10 cellular contexts compared by ENCODE assay signal in the genomic region with DNA sequence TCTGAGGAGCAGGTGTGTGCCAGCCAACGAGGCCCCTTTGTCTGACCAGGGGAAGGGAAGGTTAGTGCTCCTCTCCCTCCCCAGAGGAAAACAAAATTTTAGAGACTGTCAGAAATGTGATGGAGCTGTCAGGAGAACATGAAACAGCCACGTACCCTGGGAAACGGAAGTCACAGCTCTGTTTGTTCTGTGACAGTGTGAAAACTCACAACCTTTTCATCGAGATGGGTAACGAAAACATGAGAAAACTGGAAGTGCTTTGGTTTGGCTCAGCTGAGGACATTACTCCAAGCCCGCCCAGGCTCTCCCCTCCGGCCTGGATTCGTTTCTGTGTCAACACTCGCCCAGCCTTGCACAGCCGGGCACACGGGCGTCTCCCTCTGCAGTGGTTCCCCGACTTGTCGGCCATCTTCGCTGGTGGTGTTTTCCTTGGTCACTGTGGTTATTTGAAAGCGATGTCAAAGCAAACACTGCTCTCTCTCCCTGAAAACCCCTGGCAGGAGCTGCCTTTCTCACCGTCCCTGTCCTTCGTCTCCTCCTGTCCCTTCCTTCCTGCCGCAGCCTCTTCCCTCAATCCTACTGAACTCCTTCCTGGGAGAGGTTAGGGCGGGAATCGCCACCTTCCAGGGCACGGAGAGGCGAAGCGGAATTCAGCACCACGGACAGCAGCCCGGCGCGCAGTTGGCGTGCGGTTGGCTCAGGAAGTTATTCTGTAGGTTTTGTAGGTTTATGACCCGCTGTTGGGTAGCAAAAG. TPM values are rescaled to one million over a fixed set of nuclear protein-coding genes. Genes with fewer than 3 reads are reported as not detected.
DNase-seq lines count a peak whose midpoint lies in the region; ATAC-seq, FAIRE-seq and TF ChIP-seq lines count a peak whose summit lies in the region.
"Had no signal": no experiment of that assay in that cellular context is flagged by ENCODE, and none has a peak within 500 bp of the region (broad histone marks: within the 10 kb centered on the region; RNA-seq: fewer than 3 reads in every experiment).

No MANE protein-coding gene starts in this region.

- in situ Hi-C loops in Caki2 (cut with HindIII; ENCODE audit: low pct_unique_long_range_greater_than_20kb, low sequenced_read_pairs), result no loop called here
- in situ Hi-C loops in K562 (cut with MboI), result no loop called here
- in situ Hi-C loops in gastrocnemius medialis (cut with MboI; ENCODE audit: low sequenced_read_pairs in 4 of 4), result loop anchor here in 3 of 4 donors (10.0 to 25.0 kb wide), 4 partner anchors 489 to 817 kb away; partner anchors contain the start of genes ADSL (in 2 of the 3) and SGSM3 (in 1 of the 3)

- TF ChIP-seq EP300 in K562 (IDR thresholded peaks at IDR 0.05; ENCODE audit: low read length), result no peak

- H3K4me3 ChIP-seq in K562 (no peak overlapping the region), psoas muscle (no peak overlapping the region), PC-3 (ENCODE audit: low read length) (no peak overlapping the region), gastrocnemius medialis (no peak overlapping the region)
- H3K4me3 ChIP-seq: SK-N-MC had no signal

- no peak for TF ChIP-seq RAD21 in K562 (CRISPR knock-in tag; conservative IDR thresholded peaks at IDR 0.05 in 1 of 2, IDR thresholded peaks at IDR 0.05 in 1 of 2)

- H3K27me3 ChIP-seq in K562 (ENCODE audit: control insufficient read depth in 2 of 2, insufficient read depth in 2 of 2, low read length in 2 of 2) (peaks cover 0 to 27% of the 10 kb centered on the region in 2 experiments; a peak in 2 of 5 replicates), psoas muscle (ENCODE audit: insufficient read depth in 3 of 3, low read length in 2 of 3) (peaks cover 0 to 66% (median 18%) of the 10 kb centered on the region in 3 donors), PC-3 (ENCODE audit: low read length) (peaks cover 8% of the 10 kb centered on the region; the same call in 1 of the 2 replicates), gastrocnemius medialis (peaks cover 18 to 41% (median 37%) of the 10 kb centered on the region in 3 donors)

- H3K4me3 Mint-ChIP-seq in T-helper 17 cell, result peak overlapping the region; percentile 1

- no peaks in the 10 kb centered on the region for H3K9me2 ChIP-seq in PC-3 (replicated peaks; ENCODE audit: low read length)

- H4K20me1 ChIP-seq in K562 (replicated peaks; ENCODE audit: control insufficient read depth, insufficient read depth, low read length) (no peaks in the 10 kb centered on the region), PC-3 (ENCODE audit: low read length) (no peaks in the 10 kb centered on the region)

- H3K27ac ChIP-seq in K562 (ENCODE audit: extremely low read depth, low read depth, low read length) (no peak overlapping the region), psoas muscle (no peak overlapping the region), PC-3 (ENCODE audit: low read length) (no peak overlapping the region), gastrocnemius medialis (no peak overlapping the region)
- H3K27ac ChIP-seq: SK-N-MC had no signal

- H3K36me3 ChIP-seq in K562 (ENCODE audit: control insufficient read depth, insufficient read depth, low read length) (no peaks in the 10 kb centered on the region), psoas muscle (ENCODE audit: insufficient read depth in 1 of 2, low read depth in 1 of 2) (no peaks in the 10 kb centered on the region), PC-3 (ENCODE audit: low read depth, low read length) (no peaks in the 10 kb centered on the region), gastrocnemius medialis (no peaks in the 10 kb centered on the region)

- FAIRE-seq in K562 (lab: Jason Lieb, UNC), result peak; percentile 68
- FAIRE-seq: keratinocyte had no signal

- no peak overlapping the region for H3K4me2 ChIP-seq in K562 (ENCODE audit: insufficient read depth, low read length)
- H3K4me2 ChIP-seq in PC-3 (ENCODE audit: low read length), result no peak overlapping the region

- TF ChIP-seq POLR2A in K562 (conservative IDR thresholded peaks at IDR 0.05) (no peak), gastrocnemius medialis (IDR thresholded peaks at IDR 0.05) (no peak)

- H3K79me2 ChIP-seq in K562 (ENCODE audit: control insufficient read depth, insufficient read depth, low read length), result no peaks in the 10 kb centered on the region
- H3K79me2 ChIP-seq in PC-3 (ENCODE audit: low read length), result no peaks in the 10 kb centered on the region

- no peak overlapping the region for H3K9ac ChIP-seq in K562 (ENCODE audit: insufficient read depth in 1 of 2, low read depth in 2 of 2, low read length in 2 of 2)
- H3K9ac ChIP-seq in PC-3 (ENCODE audit: low read length), result no peak overlapping the region

- DNase-seq in Caki2 (ENCODE audit: low read depth) (peak; percentile 70), T-helper 17 cell (peak; percentile 55 to 56 (median 55)), K562 (ENCODE audit: extremely low read depth in 1 of 4, low spot score in 3 of 4) (peak; percentile 49 to 66 (median 62)), psoas muscle (peak; percentile 41 to 69), DMS79 treated with DMSO at 0.1 percent for 48 hours (lab: John Stamatoyannopoulos, UW) (no peak), PC-3 (no peak), gastrocnemius medialis (no peak)

- CTCF ChIA-PET in K562 (lab: Yijun Ruan, JAX; ENCODE audit: low intra/inter-chr PET ratio) (no interaction called here), PC-3 (lab: Charles Lee) (no interaction called here)

- BruUV-seq in K562 (replicated peaks; lab: Mats Ljungman, UMichigan) (no TSS peak), PC-3 (replicated peaks; lab: Mats Ljungman, UMichigan) (no TSS peak)

- peaks cover 3% of the 10 kb centered on the region for H3K4me1 Mint-ChIP-seq in T-helper 17 cell

- intact Hi-C loops in K562 (cut with micrococcal nuclease), result loop anchor here (10.0 kb wide), 1 partner anchor 799 kb away; the partner anchor contains the start of gene ADSL
- intact Hi-C loops in psoas muscle (cut with DNase I), result no loop called here
- intact Hi-C loops in PC-3 (cut with micrococcal nuclease), result no loop called here
- intact Hi-C loops in gastrocnemius medialis (cut with DNase I; ENCODE audit: low total_unique reads), result no loop called here

- no peak overlapping the region for H3K27ac Mint-ChIP-seq in T-helper 17 cell

- H3K27me3 Mint-ChIP-seq in T-helper 17 cell, result peaks cover 44% of the 10 kb centered on the region

- H3K4me1 ChIP-seq in K562 (replicated peaks in 1 of 2; ENCODE audit: control insufficient read depth in 2 of 2, insufficient read depth in 2 of 2, low read length in 2 of 2), result peaks cover 0 to 6% of the 10 kb centered on the region in 2 experiments; a peak in 1 of 5 replicates
- H3K4me1 ChIP-seq in psoas muscle, result no peaks in the 10 kb centered on the region
- H3K4me1 ChIP-seq in PC-3 (ENCODE audit: insufficient read depth, low read length), result peaks cover 4% of the 10 kb centered on the region; the same call in 1 of the 2 replicates
- H3K4me1 ChIP-seq in gastrocnemius medialis, result no peaks in the 10 kb centered on the region

- peaks cover 5% of the 10 kb centered on the region for H3K36me3 Mint-ChIP-seq in T-helper 17 cell (ENCODE audit: low read depth)

- H2AFZ ChIP-seq in K562 (ENCODE audit: low read depth, low read length) (no peak overlapping the region), PC-3 (ENCODE audit: low read length) (no peak overlapping the region)

- TF ChIP-seq CTCF in K562 (IDR thresholded peaks at IDR 0.05 in 2 of 3, conservative IDR thresholded peaks at IDR 0.05 in 1 of 3; ENCODE audit: insufficient read depth in 2 of 3, low read depth in 1 of 3, low read length in 3 of 3) (no peak), psoas muscle (IDR thresholded peaks at IDR 0.05) (no peak), PC-3 (conservative IDR thresholded peaks at IDR 0.05; ENCODE audit: low read depth, low read length) (no peak), gastrocnemius medialis (IDR thresholded peaks at IDR 0.05 in 4 of 5, conservative IDR thresholded peaks at IDR 0.05 in 1 of 5) (no peak)

- POLR2A ChIA-PET in K562 (lab: Yijun Ruan, JAX) (no interaction called here), PC-3 (lab: Charles Lee; ENCODE audit: unreplicated experiment) (no interaction called here)

- no peaks in the 10 kb centered on the region for H3F3A ChIP-seq in PC-3 (ENCODE audit: low read length, unreplicated experiment)

- ATAC-seq in T-helper 17 cell (peak; percentile 68), K562 (peak; percentile 81), psoas muscle (peak in 3 of 4 donors; percentile 43 to 70 (median 61)), PC-3 (no peak), HG03045 (IDR thresholded peaks at IDR 0.05; ENCODE audit: unreplicated experiment) (no peak), gastrocnemius medialis (no peak)

- no peaks in the 10 kb centered on the region for H3K9me3 ChIP-seq in T-helper 17 cell (ENCODE audit: control insufficient read depth, low read length, poor library complexity, severe bottlenecking)
- no peaks in the 10 kb centered on the region for H3K9me3 ChIP-seq in K562 (replicated peaks; ENCODE audit: control insufficient read depth, insufficient read depth, low read depth, low read length)
- H3K9me3 ChIP-seq in psoas muscle, result no peaks in the 10 kb centered on the region
- no peaks in the 10 kb centered on the region for H3K9me3 ChIP-seq in PC-3 (ENCODE audit: low read length)
- no peaks in the 10 kb centered on the region for H3K9me3 ChIP-seq in gastrocnemius medialis

- 12% methylated on average over 28 of the region's 31 CpGs for WGBS in K562 (ENCODE audit: insufficient coverage, low coverage, missing lambda C conversion rate)
- WGBS in psoas muscle, 3 donors, result 24 to 25% (median 24%) methylated on average over 31 of the region's 31 CpGs

- no peaks in the 10 kb centered on the region for H3K9me1 ChIP-seq in K562 (ENCODE audit: control insufficient read depth, insufficient read depth, low read length)

RNA-seq across cellular contexts. Expression of gene RPS19BP1, which starts 12.9 kb away (rescaled TPM):
- total RNA-seq in Caki2 (2014; rRNA removed; shearing (Covaris generic); ENCODE audit: low replicate concordance), result 209 and 302 TPM in 2 replicates
- total RNA-seq in T-helper 17 cell (10 to 100 TPM; 42.6 to 47.3 TPM), K562 (2014; rRNA removed) (223 and 264 TPM in 2 replicates), K562 (2014; rRNA removed; fragmentation: Illumina TruSeq; extraction: Trizol) (33.0 and 44.9 TPM in 2 replicates), K562 (2015; rRNA removed; fragmentation: Illumina TruSeq; extraction: Trizol) (84.3 and 93.3 TPM in 2 replicates), K562 (2021) (109 and 110 TPM in 2 replicates), psoas muscle (10 to 100 TPM; 34.0 to 52.6 (median 42.6) TPM), PC-3 (2014; rRNA removed) (253 and 320 TPM in 2 replicates), gastrocnemius medialis (100 to 1,000 TPM in 2 of 4 donors, 10 to 100 TPM in 2; 72.2 to 128 (median 104) TPM)
- 27.9 and 59.9 TPM in 2 replicates for total RNA-seq in K562 (2011; cell fraction: chromatin; rRNA removed; ENCODE audit: low replicate concordance)
- 57.2 and 59.7 TPM in 2 replicates for total RNA-seq in K562 (2011; cell fraction: nucleolus; rRNA removed)
- 42.7 and 46.9 TPM in 2 replicates for total RNA-seq in K562 (2011; cell fraction: nucleoplasm; rRNA removed)
- polyA plus RNA-seq in K562 (2011; rRNA removed) (75.6 and 90.4 TPM in 2 replicates), K562 (2014; fragmentation: Illumina TruSeq; extraction: Trizol) (29.0 and 64.7 TPM in 2 replicates), K562 (2014; fragmentation: Nextera tagmentation; extraction: Ambion mirVana) (1 to 10 TPM; 3.0 to 8.2 TPM), K562 (2014; rRNA removed) (216 and 229 TPM in 2 replicates), psoas muscle (100 to 1,000 TPM; 143 to 313 (median 186) TPM)
- polyA plus RNA-seq in K562 (2011; cell fraction: cytosol; rRNA removed), result 89.9 and 177 TPM in 2 replicates
- polyA plus RNA-seq in K562 (2011; cell fraction: nucleus; rRNA removed), result 53.3 and 77.5 TPM in 2 replicates
- polyA plus RNA-seq in K562 (2012), result 85.4 and 89.3 TPM in 2 replicates
- 12.0 and 12.6 TPM in 2 replicates for polyA minus RNA-seq in K562 (2011; rRNA and poly(A)+ RNA removed)
- polyA minus RNA-seq in K562 (2011; cell fraction: cytosol; rRNA and poly(A)+ RNA removed), result 14.5 and 18.6 TPM in 2 replicates
- 16.3 and 27.0 TPM in 2 replicates for polyA minus RNA-seq in K562 (2011; cell fraction: nucleus; rRNA and poly(A)+ RNA removed)

RNA-seq across cellular contexts. Expression of gene CACNA1I, which starts 25.1 kb away (rescaled TPM):
- not detected in 2 replicates for total RNA-seq in Caki2 (2014; rRNA removed; shearing (Covaris generic); ENCODE audit: low replicate concordance)
- total RNA-seq in T-helper 17 cell (10 to 100 TPM; 20.3 to 27.9 TPM), K562 (2014; rRNA removed) (0.24 and 0.32 TPM in 2 replicates), K562 (2014; rRNA removed; fragmentation: Illumina TruSeq; extraction: Trizol) (0.06 and 0.07 TPM in 2 replicates), K562 (2015; rRNA removed; fragmentation: Illumina TruSeq; extraction: Trizol) (0.11 TPM in 2 replicates), K562 (2021) (0.45 and 0.78 TPM in 2 replicates), psoas muscle (under 1 TPM in 2 of 4 donors, not detected in 2; 0.04 to 0.06 TPM), PC-3 (2014; rRNA removed) (0.06 TPM in 1 of 2 replicates, not detected in the other), gastrocnemius medialis (not detected)
- 3.5 and 12.7 TPM in 2 replicates for total RNA-seq in K562 (2011; cell fraction: chromatin; rRNA removed; ENCODE audit: low replicate concordance)
- 3.9 and 6.0 TPM in 2 replicates for total RNA-seq in K562 (2011; cell fraction: nucleolus; rRNA removed)
- total RNA-seq in K562 (2011; cell fraction: nucleoplasm; rRNA removed), result 3.4 and 3.6 TPM in 2 replicates
- polyA plus RNA-seq in K562 (2011; rRNA removed) (0.22 and 0.79 TPM in 2 replicates), K562 (2014; fragmentation: Illumina TruSeq; extraction: Trizol) (0.30 and 0.31 TPM in 2 replicates), K562 (2014; fragmentation: Nextera tagmentation; extraction: Ambion mirVana) (under 1 TPM in 1 of 2 experiments, not detected in 1; 0.01 TPM), K562 (2014; rRNA removed) (0.31 and 0.41 TPM in 2 replicates), psoas muscle (under 1 TPM; 0.01 to 0.14 (median 0.01) TPM)
- 0.13 and 1.0 TPM in 2 replicates for polyA plus RNA-seq in K562 (2011; cell fraction: cytosol; rRNA removed)
- polyA plus RNA-seq in K562 (2011; cell fraction: nucleus; rRNA removed), result 1.9 and 12.3 TPM in 2 replicates
- polyA plus RNA-seq in K562 (2012), result 0.56 and 0.90 TPM in 2 replicates
- polyA minus RNA-seq in K562 (2011; rRNA and poly(A)+ RNA removed), result 0.09 and 0.74 TPM in 2 replicates
- polyA minus RNA-seq in K562 (2011; cell fraction: cytosol; rRNA and poly(A)+ RNA removed), result 0.27 and 1.0 TPM in 2 replicates
- 0.56 and 2.4 TPM in 2 replicates for polyA minus RNA-seq in K562 (2011; cell fraction: nucleus; rRNA and poly(A)+ RNA removed)
- polyA plus RNA-seq: keratinocyte had no signal

RNA-seq across cellular contexts. Expression of gene ATF4, which starts 25.1 kb away (rescaled TPM):
- 480 and 505 TPM in 2 replicates for total RNA-seq in Caki2 (2014; rRNA removed; shearing (Covaris generic); ENCODE audit: low replicate concordance)
- total RNA-seq in T-helper 17 cell (100 to 1,000 TPM; 260 to 333 TPM), K562 (2014; rRNA removed) (311 and 355 TPM in 2 replicates), K562 (2014; rRNA removed; fragmentation: Illumina TruSeq; extraction: Trizol) (320 and 405 TPM in 2 replicates), K562 (2015; rRNA removed; fragmentation: Illumina TruSeq; extraction: Trizol) (153 and 156 TPM in 2 replicates), K562 (2021) (308 and 361 TPM in 2 replicates), psoas muscle (100 to 1,000 TPM; 246 to 839 (median 408) TPM), PC-3 (2014; rRNA removed) (230 and 240 TPM in 2 replicates), gastrocnemius medialis (100 to 1,000 TPM; 480 to 666 (median 533) TPM)
- 183 and 296 TPM in 2 replicates for total RNA-seq in K562 (2011; cell fraction: chromatin; rRNA removed; ENCODE audit: low replicate concordance)
- 255 and 271 TPM in 2 replicates for total RNA-seq in K562 (2011; cell fraction: nucleolus; rRNA removed)
- 227 and 246 TPM in 2 replicates for total RNA-seq in K562 (2011; cell fraction: nucleoplasm; rRNA removed)
- polyA plus RNA-seq in K562 (2011; rRNA removed) (669 and 756 TPM in 2 replicates), K562 (2014; fragmentation: Illumina TruSeq; extraction: Trizol) (528 and 598 TPM in 2 replicates), K562 (2014; fragmentation: Nextera tagmentation; extraction: Ambion mirVana) (100 to 1,000 TPM in 1 of 2 experiments, 10 to 100 TPM in 1; 93.1 to 125 TPM), K562 (2014; rRNA removed) (638 and 723 TPM in 2 replicates), psoas muscle (1,000 to 10,000 TPM; 1,006 to 1,369 (median 1,295) TPM)
- polyA plus RNA-seq in K562 (2011; cell fraction: cytosol; rRNA removed), result 757 and 998 TPM in 2 replicates
- 651 and 768 TPM in 2 replicates for polyA plus RNA-seq in K562 (2011; cell fraction: nucleus; rRNA removed)
- 264 and 832 TPM in 2 replicates for polyA plus RNA-seq in K562 (2012)
- polyA minus RNA-seq in K562 (2011; rRNA and poly(A)+ RNA removed), result 190 and 217 TPM in 2 replicates
- 89.9 and 115 TPM in 2 replicates for polyA minus RNA-seq in K562 (2011; cell fraction: cytosol; rRNA and poly(A)+ RNA removed)
- polyA minus RNA-seq in K562 (2011; cell fraction: nucleus; rRNA and poly(A)+ RNA removed), result 99.2 and 197 TPM in 2 replicates

RNA-seq across cellular contexts. Expression of gene MIEF1, which starts 43.4 kb away (rescaled TPM):
- total RNA-seq in Caki2 (2014; rRNA removed; shearing (Covaris generic); ENCODE audit: low replicate concordance), result 31.9 and 43.9 TPM in 2 replicates
- total RNA-seq in T-helper 17 cell, result 10 to 100 TPM; 16.9 to 22.7 TPM
- total RNA-seq in K562 (2011; cell fraction: chromatin; rRNA removed; ENCODE audit: low replicate concordance), result 31.0 and 48.3 TPM in 2 replicates
- 30.9 and 36.7 TPM in 2 replicates for total RNA-seq in K562 (2011; cell fraction: nucleolus; rRNA removed)
- 33.9 and 34.4 TPM in 2 replicates for total RNA-seq in K562 (2011; cell fraction: nucleoplasm; rRNA removed)
- total RNA-seq in K562 (2014; rRNA removed), result 25.5 and 28.3 TPM in 2 replicates
- 28.6 and 29.0 TPM in 2 replicates for total RNA-seq in K562 (2014; rRNA removed; fragmentation: Illumina TruSeq; extraction: Trizol)
- total RNA-seq in K562 (2015; rRNA removed; fragmentation: Illumina TruSeq; extraction: Trizol), result 26.8 and 27.1 TPM in 2 replicates
- total RNA-seq in K562 (2021), result 51.8 and 54.3 TPM in 2 replicates
- polyA plus RNA-seq in K562 (2011; rRNA removed), result 20.0 and 21.7 TPM in 2 replicates
- 23.2 and 29.6 TPM in 2 replicates for polyA plus RNA-seq in K562 (2011; cell fraction: cytosol; rRNA removed)
- 13.3 and 18.3 TPM in 2 replicates for polyA plus RNA-seq in K562 (2011; cell fraction: nucleus; rRNA removed)
- polyA plus RNA-seq in K562 (2012), result 23.3 and 33.4 TPM in 2 replicates
- 37.7 and 40.8 TPM in 2 replicates for polyA plus RNA-seq in K562 (2014; fragmentation: Illumina TruSeq; extraction: Trizol)
- polyA plus RNA-seq in K562 (2014; fragmentation: Nextera tagmentation; extraction: Ambion mirVana), result 10 to 100 TPM; 10.9 to 13.1 TPM
- polyA plus RNA-seq in K562 (2014; rRNA removed), result 23.6 and 29.1 TPM in 2 replicates
- polyA minus RNA-seq in K562 (2011; rRNA and poly(A)+ RNA removed), result 31.6 and 37.3 TPM in 2 replicates
- polyA minus RNA-seq in K562 (2011; cell fraction: cytosol; rRNA and poly(A)+ RNA removed), result 23.3 and 24.0 TPM in 2 replicates
- polyA minus RNA-seq in K562 (2011; cell fraction: nucleus; rRNA and poly(A)+ RNA removed), result 13.6 and 15.8 TPM in 2 replicates
- total RNA-seq in psoas muscle, result 10 to 100 TPM in 2 of 4 donors, 1 to 10 TPM in 2; 8.6 to 18.7 (median 13.3) TPM
- polyA plus RNA-seq in psoas muscle, result 10 to 100 TPM in 2 of 3 donors, 1 to 10 TPM in 1; 7.4 to 20.9 (median 14.0) TPM
- total RNA-seq in PC-3 (2014; rRNA removed), result 22.1 and 23.2 TPM in 2 replicates
- total RNA-seq in gastrocnemius medialis, result 10 to 100 TPM; 11.4 to 25.4 (median 12.9) TPM

Comparison
In these comparisons a context has a peak if more than half of its experiments do, and no peak if none do; other contexts are left out.
1. DNase-seq: peak in Caki2 (single experiment), T-helper 17 cell (3 of 3), K562 (4 of 4) and psoas muscle (2 of 2); none in DMS79 treated with DMSO at 0.1 percent for 48 hours (single experiment), PC-3 (single experiment) and gastrocnemius medialis (0 of 2).
2. ATAC-seq: peak in T-helper 17 cell (single experiment), K562 (single experiment) and psoas muscle (3 of 4); none in PC-3 (single experiment), HG03045 (single experiment) and gastrocnemius medialis (0 of 2).
3. in situ Hi-C loops: an anchor here in gastrocnemius medialis (10.0 to 25.0 kb wide); none called in Caki2 and K562.